In genomic region chr6:22513667-22514066, GRCh38 we compare ENCODE assay signal across 30 cellular contexts. TPM values are rescaled to one million over a fixed set of nuclear protein-coding genes. Genes with fewer than 3 reads are reported as not detected.
"Had no signal": no experiment of that assay in that cellular context is flagged by ENCODE, and none has a peak within 500 bp of the region (broad histone marks: within the 10 kb centered on the region; RNA-seq: fewer than 3 reads in every experiment).

No MANE protein-coding gene starts in this region.

- H3K36me3 Mint-ChIP-seq: memory B cell; naive B cell; natural killer cell treated with Interleukin-12 subunit alpha and Interleukin-12 subunit beta and Interleukin-15 and Interleukin-18, amount 100 ng/mL, for 72 hours; stimulated activated effector memory CD8-positive, alpha-beta T cell treated with anti-CD3 and anti-CD28 coated beads, Interleukin-12 subunit alpha, Interleukin-12 subunit beta, amount 100 ng/mL, for 72 hours had no signal

- ATAC-seq: esophagus mucosa; gastrocnemius medialis; heart right ventricle; left cardiac atrium; left ventricle myocardium superior; mucosa of descending colon; natural killer cell treated with Interleukin-12 subunit alpha and Interleukin-12 subunit beta and Interleukin-15 and Interleukin-18, amount 100 ng/mL, for 72 hours; stimulated activated effector memory CD8-positive, alpha-beta T cell treated with anti-CD3 and anti-CD28 coated beads, Interleukin-12 subunit alpha, Interleukin-12 subunit beta, amount 100 ng/mL, for 72 hours had no signal

- H3K27ac Mint-ChIP-seq: endodermal cell; memory B cell; naive B cell; natural killer cell treated with Interleukin-12 subunit alpha and Interleukin-12 subunit beta and Interleukin-15 and Interleukin-18, amount 100 ng/mL, for 72 hours; progenitor cell of endocrine pancreas; stimulated activated effector memory CD8-positive, alpha-beta T cell treated with anti-CD3 and anti-CD28 coated beads, Interleukin-12 subunit alpha, Interleukin-12 subunit beta, amount 100 ng/mL, for 72 hours had no signal

- H3K9me3 Mint-ChIP-seq: endodermal cell, naive B cell had no signal

- H3K4me1 Mint-ChIP-seq: endodermal cell; memory B cell; naive B cell; stimulated activated effector memory CD8-positive, alpha-beta T cell treated with anti-CD3 and anti-CD28 coated beads, Interleukin-12 subunit alpha, Interleukin-12 subunit beta, amount 100 ng/mL, for 72 hours had no signal

- DNase-seq: caudate nucleus; cerebellar nuclear complex; effector CD8-positive, alpha-beta T cell; endodermal cell; gastrocnemius medialis; heart right ventricle; hippocampal formation; left cardiac atrium; left ventricle myocardium superior; mucosa of descending colon; naive B cell; sigmoid colon; stimulated activated CD4-positive, alpha-beta T cell treated with anti-CD3 and anti-CD28 coated beads, Interleukin-2, amount 100 ng/mL, for 24 hours; stimulated activated CD4-positive, alpha-beta T cell treated with anti-CD3 and anti-CD28 coated beads, Interleukin-4, amount 100 ng/mL, for 24 hours; stimulated activated naive CD4-positive, alpha-beta T cell treated with Interleukin-2 at 50 U/mL for 16 hours; stomach; testis; tibial artery had no signal

- H3K27me3 Mint-ChIP-seq: memory B cell; naive B cell; natural killer cell treated with Interleukin-12 subunit alpha and Interleukin-12 subunit beta and Interleukin-15 and Interleukin-18, amount 100 ng/mL, for 72 hours; progenitor cell of endocrine pancreas had no signal

- H3K4me3 Mint-ChIP-seq: endodermal cell; memory B cell; naive B cell; natural killer cell treated with Interleukin-12 subunit alpha and Interleukin-12 subunit beta and Interleukin-15 and Interleukin-18, amount 100 ng/mL, for 72 hours; stimulated activated effector memory CD8-positive, alpha-beta T cell treated with anti-CD3 and anti-CD28 coated beads, Interleukin-12 subunit alpha, Interleukin-12 subunit beta, amount 100 ng/mL, for 72 hours had no signal

RNA-seq across cellular contexts. Expression of gene HDGFL1, which starts 55.7 kb away (rescaled TPM):
- total RNA-seq: endodermal cell; esophagus mucosa; gastrocnemius medialis; heart right ventricle; kidney epithelial cell; left cardiac atrium; left ventricle myocardium superior; lung; mucosa of descending colon; natural killer cell treated with Interleukin-12 subunit alpha and Interleukin-12 subunit beta and Interleukin-15 and Interleukin-18, amount 100 ng/mL, for 72 hours; osteoblast; progenitor cell of endocrine pancreas; right atrium auricular region; sigmoid colon; skeletal muscle tissue; stomach; subcutaneous adipose tissue; upper lobe of left lung had no signal
